ENCODE assay signal across 17 cellular contexts in the genomic region with DNA sequence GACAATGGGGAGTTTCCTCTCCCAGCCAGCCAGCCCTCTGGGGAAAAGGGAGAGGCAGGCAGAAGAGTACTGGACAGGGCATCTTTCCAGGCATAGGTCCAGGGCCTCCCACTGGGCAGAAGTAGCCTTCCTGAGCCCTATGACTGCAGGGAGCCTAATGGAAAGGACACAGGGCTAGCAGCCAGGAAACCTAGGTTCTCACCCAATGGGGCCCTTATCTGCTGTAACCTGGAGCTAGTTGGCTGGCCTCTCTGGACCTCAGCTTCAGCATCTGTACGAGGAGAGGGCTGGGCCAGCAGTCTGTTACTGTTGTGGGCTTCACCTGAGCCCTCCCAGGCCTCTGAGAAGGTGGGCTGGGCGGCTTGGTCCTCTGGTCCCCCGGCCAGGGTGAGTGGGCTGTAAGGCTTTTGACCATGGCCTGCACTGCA. TPM values are rescaled to one million over a fixed set of nuclear protein-coding genes. Genes with fewer than 3 reads are reported as not detected.
"Had no signal": no experiment of that assay in that cellular context is flagged by ENCODE, and none has a peak within 500 bp of the region (broad histone marks: within the 10 kb centered on the region; RNA-seq: fewer than 3 reads in every experiment).

No MANE protein-coding gene starts in this region.

- H3K27ac ChIP-seq: brain microvascular endothelial cell, lower lobe of right lung, neutrophil, right lobe of liver, suprapubic skin, upper lobe of right lung had no signal

- H3K27me3 ChIP-seq: neutrophil, right lobe of liver, suprapubic skin, upper lobe of right lung had no signal

- ATAC-seq: lower lobe of right lung, right lobe of liver had no signal

- H3K4me3 ChIP-seq: lower lobe of right lung, right lobe of liver, suprapubic skin, upper lobe of right lung had no signal

- H3K9me3 ChIP-seq: lower lobe of right lung, neutrophil, right lobe of liver, suprapubic skin, upper lobe of right lung had no signal

- H3K36me3 ChIP-seq: brain microvascular endothelial cell, lower lobe of right lung, neutrophil, right lobe of liver, suprapubic skin, upper lobe of right lung had no signal

- DNase-seq: activated CD4-positive, CD25-positive, alpha-beta regulatory T cell; amniotic stem cell; brain microvascular endothelial cell; foreskin melanocyte; hippocampal formation; kidney glomerular epithelial cell; lower lobe of right lung; posterior cingulate gyrus; right lobe of liver; stimulated activated CD4-positive, alpha-beta T cell treated with anti-CD3 and anti-CD28 coated beads, Interleukin-2, amount 100 ng/mL, for 24 hours; stimulated activated naive CD4-positive, alpha-beta T cell; T-helper 2 cell; upper lobe of right lung had no signal

RNA-seq across cellular contexts. Expression of a gene that starts 22.4 kb away (rescaled TPM):
- total RNA-seq: endothelial cell of umbilical vein had no signal
- polyA plus RNA-seq: endothelial cell of umbilical vein had no signal

RNA-seq across cellular contexts. Expression of a gene that starts 36.3 kb away (rescaled TPM):
- total RNA-seq: endothelial cell of umbilical vein, lower lobe of right lung, mesothelial cell of epicardium, right lobe of liver, upper lobe of right lung had no signal
- polyA plus RNA-seq: endothelial cell of umbilical vein had no signal
